In genomic region chr4:39324446-39324845, GRCh38 we compare ENCODE assay signal across 15 cellular contexts.
"Had no signal": no experiment of that assay in that cellular context is flagged by ENCODE, and none has a peak within 500 bp of the region (broad histone marks: within the 10 kb centered on the region; RNA-seq: fewer than 3 reads in every experiment).

No MANE protein-coding gene starts in this region.

- H3K27me3 ChIP-seq: cardiac muscle cell, colonic mucosa, pancreas, SJSA1 had no signal

- H3K9me3 ChIP-seq: colonic mucosa, pancreas, SJSA1 had no signal

- H3K27ac Mint-ChIP-seq: memory B cell, type B pancreatic cell had no signal

- ATAC-seq: activated T-cell treated with anti-CD3 and anti-CD28 coated beads, Interleukin-2, amount 50 U/mL, for 4 hours; left cardiac atrium had no signal

- H3K9me3 Mint-ChIP-seq: activated T-cell treated with anti-CD3 and anti-CD28 coated beads, Interleukin-2, amount 50 U/mL, for 4 hours; memory B cell; neural crest cell had no signal

- H3K4me3 ChIP-seq: cardiac muscle cell, colonic mucosa, pancreas, SJSA1, skin epidermis had no signal

- H3K27me3 Mint-ChIP-seq: memory B cell, type B pancreatic cell had no signal

- H3K4me3 Mint-ChIP-seq: activated T-cell treated with anti-CD3 and anti-CD28 coated beads, Interleukin-2, amount 50 U/mL, for 4 hours; memory B cell; neural crest cell; type B pancreatic cell had no signal

- H3K4me1 ChIP-seq: colonic mucosa had no signal

- H3K36me3 ChIP-seq: colonic mucosa had no signal

- H3K4me1 Mint-ChIP-seq: memory B cell, neural crest cell had no signal

- H3K27ac ChIP-seq: cardiac muscle cell, colonic mucosa, pancreas, SJSA1, skin epidermis had no signal

- DNase-seq: activated CD4-positive, alpha-beta T cell treated with anti-CD3 and anti-CD28 coated beads, Interleukin-2, amount 50 U/mL, for 4 hours; activated CD4-positive, CD25-positive, alpha-beta regulatory T cell treated with anti-CD3 and anti-CD28 coated beads, Interleukin-2, amount 50 U/mL, for 72 hours; activated naive CD4-positive, alpha-beta T cell; activated T-cell treated with anti-CD3 and anti-CD28 coated beads, Interleukin-2, amount 50 U/mL, for 4 hours; colonic mucosa; effector CD4-positive, alpha-beta T cell; left cardiac atrium; pancreas; T-helper 9 cell had no signal
